In genomic region chr6:33079575-33079974, GRCh38 we compare ENCODE assay signal across 1 cellular context.
TF ChIP-seq lines count a peak whose summit lies in the region.

No MANE protein-coding gene starts in this region.

TF ChIP-seq in H1, 55 proteins besides CTCF, POLR2A, EP300 and RAD21:
- no peak for TF ChIP-seq GTF2F1 (IDR thresholded peaks at IDR 0.05; ENCODE audit: borderline replicate concordance, low read depth, low read length)
- TF ChIP-seq HDAC2 (IDR thresholded peaks at IDR 0.05; ENCODE audit: borderline replicate concordance in 1 of 2, low read depth in 2 of 2, low read length in 2 of 2): no peak
- no peak for TF ChIP-seq POU5F1 (IDR thresholded peaks at IDR 0.05; ENCODE audit: low read depth, low read length)
- TF ChIP-seq FOSL1 (IDR thresholded peaks at IDR 0.05; ENCODE audit: insufficient read depth, low read depth, low read length): no peak
- TF ChIP-seq KDM5A (IDR thresholded peaks at IDR 0.05; ENCODE audit: low read length): no peak
- no peak for TF ChIP-seq ATF2 (IDR thresholded peaks at IDR 0.05; ENCODE audit: low read length)
- no peak for TF ChIP-seq JUN (IDR thresholded peaks at IDR 0.05; ENCODE audit: low read depth, low read length)
- no peak for TF ChIP-seq SIX5 (IDR thresholded peaks at IDR 0.05; ENCODE audit: low read depth, low read length)
- no peak for TF ChIP-seq ATF3 (IDR thresholded peaks at IDR 0.05; ENCODE audit: insufficient read depth, low read depth, low read length)
- TF ChIP-seq YY1 (IDR thresholded peaks at IDR 0.05; ENCODE audit: low read depth, low read length): no peak
- TF ChIP-seq EGR1 (IDR thresholded peaks at IDR 0.05; ENCODE audit: borderline replicate concordance, low read depth, low read length): no peak
